In genomic region chr5:94620257-94620656, GRCh38 we compare ENCODE assay signal across 1 cellular context.
TF ChIP-seq lines count a peak whose summit lies in the region.

No MANE protein-coding gene starts in this region.

TF ChIP-seq in GM23338, 12 proteins besides CTCF, POLR2A, EP300 and RAD21 (continued from another document):
- TF ChIP-seq REST (IDR thresholded peaks at IDR 0.05; ENCODE audit: unreplicated experiment) = no peak
- TF ChIP-seq ZNF114 (CRISPR knock-in tag; IDR thresholded peaks at IDR 0.05) = no peak
- TF ChIP-seq POLR2AphosphoS5 (IDR thresholded peaks at IDR 0.05; ENCODE audit: low read depth) = no peak
- no peak for TF ChIP-seq ZNF462 (CRISPR knock-in tag; IDR thresholded peaks at IDR 0.05)
- no peak for TF ChIP-seq JUNB (IDR thresholded peaks at IDR 0.05; ENCODE audit: unreplicated experiment)
- no peak for TF ChIP-seq STAT1 (IDR thresholded peaks at IDR 0.05; ENCODE audit: unreplicated experiment)
- no peak for TF ChIP-seq ZNF331 (CRISPR knock-in tag; IDR thresholded peaks at IDR 0.05; ENCODE audit: low read depth)
- no peak for TF ChIP-seq EZH2 (IDR thresholded peaks at IDR 0.05; ENCODE audit: low read depth, unreplicated experiment)
- TF ChIP-seq CREB1 (CRISPR knock-in tag; IDR thresholded peaks at IDR 0.05; ENCODE audit: low read depth) = no peak
